Comparison of ENCODE assay signal across 31 cellular contexts in the genomic region with DNA sequence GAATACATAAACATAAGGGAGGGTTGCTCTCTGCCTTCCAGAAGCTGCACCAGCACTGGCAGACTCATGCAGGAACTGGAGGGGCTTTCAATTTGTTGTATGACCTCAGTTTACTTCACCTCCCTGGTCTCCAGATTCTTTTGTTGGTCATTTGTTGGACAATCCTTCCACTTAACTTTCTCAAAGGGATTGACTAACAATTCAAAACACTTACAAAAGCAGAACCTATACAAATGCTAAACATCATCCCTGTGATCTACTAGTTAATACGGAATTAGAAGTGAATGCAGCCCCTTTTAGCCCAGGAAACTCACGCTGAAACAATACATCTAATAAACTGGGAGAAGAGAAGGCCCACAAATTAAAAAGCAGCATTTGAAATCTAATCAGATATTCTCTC.
"Had no signal": no experiment of that assay in that cellular context is flagged by ENCODE, and none has a peak within 500 bp of the region (broad histone marks: within the 10 kb centered on the region; RNA-seq: fewer than 3 reads in every experiment).

No MANE protein-coding gene starts in this region.

- H3K9me3 Mint-ChIP-seq: activated CD4-positive, alpha-beta memory T cell treated with anti-CD3 and anti-CD28 coated beads, Interleukin-2, amount 10 ng/mL, durations not matched to agents 7 days and 5 days; activated CD4-positive, alpha-beta T cell treated with anti-CD3 and anti-CD28 coated beads, Interleukin-2, amount 10 ng/mL, durations not matched to agents 7 days and 5 days; activated naive CD4-positive, alpha-beta T cell treated with anti-CD3 and anti-CD28 coated beads, Interleukin-2, amount 10 ng/mL, durations not matched to agents 7 days and 5 days; activated naive CD4-positive, alpha-beta T cell treated with anti-CD3 and anti-CD28 coated beads, Interleukin-2, amount 50 U/mL, for 72 hours; activated naive CD8-positive, alpha-beta T cell treated with anti-CD3 and anti-CD28 coated beads, Interleukin-2, amount 10 ng/mL, durations not matched to agents 7 days and 5 days; activated T-cell treated with anti-CD3 and anti-CD28 coated beads, Interleukin-2, amount 50 U/mL, for 24 hours; brain; T-helper 1 cell treated with Interleukin-12 subunit alpha and Interleukin-12 subunit beta and Interleukin-4 antibody, amounts not matched to agents 30 μg/mL and 1 μg/mL, for 36 hours had no signal

- H3K4me1 ChIP-seq: ascending aorta, breast epithelium, colonic mucosa, esophagus squamous epithelium, gastroesophageal sphincter had no signal

- H3K27me3 Mint-ChIP-seq: activated CD4-positive, alpha-beta memory T cell treated with anti-CD3 and anti-CD28 coated beads, Interleukin-2, amount 10 ng/mL, durations not matched to agents 7 days and 5 days; activated CD4-positive, alpha-beta T cell treated with anti-CD3 and anti-CD28 coated beads, Interleukin-2, amount 10 ng/mL, durations not matched to agents 7 days and 5 days; activated naive CD4-positive, alpha-beta T cell treated with anti-CD3 and anti-CD28 coated beads, Interleukin-2, amount 10 ng/mL, durations not matched to agents 7 days and 5 days; activated naive CD8-positive, alpha-beta T cell treated with anti-CD3 and anti-CD28 coated beads, Interleukin-2, amount 10 ng/mL, durations not matched to agents 7 days and 5 days; activated T-cell treated with anti-CD3 and anti-CD28 coated beads, Interleukin-2, amount 50 U/mL, for 24 hours had no signal

- DNase-seq: activated CD4-positive, alpha-beta memory T cell treated with anti-CD3 and anti-CD28 coated beads, Interleukin-2, amount 10 ng/mL, durations not matched to agents 7 days and 5 days; activated CD4-positive, alpha-beta T cell treated with anti-CD3 and anti-CD28 coated beads for 36 hours; activated CD4-positive, alpha-beta T cell treated with anti-CD3 and anti-CD28 coated beads, Interleukin-2, amount 10 ng/mL, durations not matched to agents 7 days and 5 days; activated CD4-positive, alpha-beta T cell treated with anti-CD3 and anti-CD28 coated beads, Interleukin-2, amount 50 U/mL, for 4 hours; activated CD4-positive, CD25-positive, alpha-beta regulatory T cell; activated CD4-positive, CD25-positive, alpha-beta regulatory T cell treated with anti-CD3 and anti-CD28 coated beads, Interleukin-2, amount 50 U/mL, for 72 hours; activated CD8-positive, alpha-beta memory T cell treated with anti-CD3 and anti-CD28 coated beads, Interleukin-2, amount 50 U/mL, for 48 hours; activated gamma-delta T cell; activated naive CD4-positive, alpha-beta T cell; activated naive CD4-positive, alpha-beta T cell treated with anti-CD3 and anti-CD28 coated beads, Interleukin-2, amount 10 ng/mL, durations not matched to agents 7 days and 5 days; activated naive CD8-positive, alpha-beta T cell treated with anti-CD3 and anti-CD28 coated beads, Interleukin-2, amount 10 ng/mL, durations not matched to agents 7 days and 5 days; activated T-cell treated with anti-CD3 and anti-CD28 coated beads for 4 hours; activated T-cell treated with anti-CD3 and anti-CD28 coated beads, Interleukin-2, amount 50 U/mL, for 24 hours; activated T-cell treated with anti-CD3 and anti-CD28 coated beads, Interleukin-2, amount 50 U/mL, for 72 hours; central memory CD4-positive, alpha-beta T cell; cerebellar nuclear complex; colonic mucosa; effector CD8-positive, alpha-beta T cell; esophagus squamous epithelium; foreskin melanocyte; T-helper 9 cell; WERI-Rb-1 had no signal

- H3K4me1 Mint-ChIP-seq: activated CD4-positive, alpha-beta memory T cell treated with anti-CD3 and anti-CD28 coated beads, Interleukin-2, amount 10 ng/mL, durations not matched to agents 7 days and 5 days; activated CD4-positive, alpha-beta T cell treated with anti-CD3 and anti-CD28 coated beads for 36 hours; activated CD4-positive, alpha-beta T cell treated with anti-CD3 and anti-CD28 coated beads, Interleukin-2, amount 10 ng/mL, durations not matched to agents 7 days and 5 days; activated naive CD4-positive, alpha-beta T cell treated with anti-CD3 and anti-CD28 coated beads, Interleukin-2, amount 10 ng/mL, durations not matched to agents 7 days and 5 days; activated naive CD8-positive, alpha-beta T cell treated with anti-CD3 and anti-CD28 coated beads, Interleukin-2, amount 10 ng/mL, durations not matched to agents 7 days and 5 days had no signal

- H3K27me3 ChIP-seq: ascending aorta, breast epithelium, cardiac muscle cell, colonic mucosa, esophagus squamous epithelium, gastroesophageal sphincter had no signal

- H3K4me3 Mint-ChIP-seq: activated CD4-positive, alpha-beta memory T cell treated with anti-CD3 and anti-CD28 coated beads, Interleukin-2, amount 10 ng/mL, durations not matched to agents 7 days and 5 days; activated CD4-positive, alpha-beta T cell treated with anti-CD3 and anti-CD28 coated beads for 36 hours; activated CD4-positive, alpha-beta T cell treated with anti-CD3 and anti-CD28 coated beads, Interleukin-2, amount 10 ng/mL, durations not matched to agents 7 days and 5 days; activated naive CD4-positive, alpha-beta T cell treated with anti-CD3 and anti-CD28 coated beads, Interleukin-2, amount 10 ng/mL, durations not matched to agents 7 days and 5 days; activated naive CD8-positive, alpha-beta T cell treated with anti-CD3 and anti-CD28 coated beads, Interleukin-2, amount 10 ng/mL, durations not matched to agents 7 days and 5 days; activated T-cell treated with anti-CD3 and anti-CD28 coated beads, Interleukin-2, amount 50 U/mL, for 24 hours; activated T-cell treated with anti-CD3 and anti-CD28 coated beads, Interleukin-2, amount 50 U/mL, for 72 hours; brain; T-helper 1 cell treated with Interleukin-12 subunit alpha and Interleukin-12 subunit beta and Interleukin-4 antibody, amounts not matched to agents 30 μg/mL and 1 μg/mL, for 36 hours had no signal

- H3K36me3 ChIP-seq: ascending aorta, breast epithelium, cardiac muscle cell, colonic mucosa, esophagus squamous epithelium, gastroesophageal sphincter, WERI-Rb-1 had no signal

- H3K9me3 ChIP-seq: ascending aorta, breast epithelium, colonic mucosa, esophagus squamous epithelium, gastroesophageal sphincter had no signal

- H3K4me3 ChIP-seq: ascending aorta, breast epithelium, cardiac muscle cell, colonic mucosa, esophagus squamous epithelium, gastroesophageal sphincter had no signal

- H3K36me3 Mint-ChIP-seq: activated naive CD4-positive, alpha-beta T cell treated with anti-CD3 and anti-CD28 coated beads, Interleukin-2, amount 10 ng/mL, durations not matched to agents 7 days and 5 days; activated naive CD4-positive, alpha-beta T cell treated with anti-CD3 and anti-CD28 coated beads, Interleukin-2, amount 50 U/mL, for 72 hours; activated naive CD8-positive, alpha-beta T cell treated with anti-CD3 and anti-CD28 coated beads, Interleukin-2, amount 10 ng/mL, durations not matched to agents 7 days and 5 days; brain had no signal

- FAIRE-seq: endothelial cell of umbilical vein had no signal

- H3K27ac Mint-ChIP-seq: activated CD4-positive, alpha-beta memory T cell treated with anti-CD3 and anti-CD28 coated beads, Interleukin-2, amount 10 ng/mL, durations not matched to agents 7 days and 5 days; activated CD4-positive, alpha-beta T cell treated with anti-CD3 and anti-CD28 coated beads for 36 hours; activated CD4-positive, alpha-beta T cell treated with anti-CD3 and anti-CD28 coated beads, Interleukin-2, amount 10 ng/mL, durations not matched to agents 7 days and 5 days; activated naive CD4-positive, alpha-beta T cell treated with anti-CD3 and anti-CD28 coated beads, Interleukin-2, amount 10 ng/mL, durations not matched to agents 7 days and 5 days; activated naive CD4-positive, alpha-beta T cell treated with anti-CD3 and anti-CD28 coated beads, Interleukin-2, amount 50 U/mL, for 72 hours; activated naive CD8-positive, alpha-beta T cell treated with anti-CD3 and anti-CD28 coated beads, Interleukin-2, amount 10 ng/mL, durations not matched to agents 7 days and 5 days; activated T-cell treated with anti-CD3 and anti-CD28 coated beads, Interleukin-2, amount 50 U/mL, for 24 hours; activated T-cell treated with anti-CD3 and anti-CD28 coated beads, Interleukin-2, amount 50 U/mL, for 72 hours; brain; T-helper 1 cell treated with Interleukin-12 subunit alpha and Interleukin-12 subunit beta and Interleukin-4 antibody, amounts not matched to agents 30 μg/mL and 1 μg/mL, for 36 hours had no signal

- H3K27ac ChIP-seq: ascending aorta, breast epithelium, cardiac muscle cell, colonic mucosa, epithelial cell of prostate, esophagus squamous epithelium, gastroesophageal sphincter, WERI-Rb-1 had no signal
